ENCODE assay signal across 21 cellular contexts in the genomic region with DNA sequence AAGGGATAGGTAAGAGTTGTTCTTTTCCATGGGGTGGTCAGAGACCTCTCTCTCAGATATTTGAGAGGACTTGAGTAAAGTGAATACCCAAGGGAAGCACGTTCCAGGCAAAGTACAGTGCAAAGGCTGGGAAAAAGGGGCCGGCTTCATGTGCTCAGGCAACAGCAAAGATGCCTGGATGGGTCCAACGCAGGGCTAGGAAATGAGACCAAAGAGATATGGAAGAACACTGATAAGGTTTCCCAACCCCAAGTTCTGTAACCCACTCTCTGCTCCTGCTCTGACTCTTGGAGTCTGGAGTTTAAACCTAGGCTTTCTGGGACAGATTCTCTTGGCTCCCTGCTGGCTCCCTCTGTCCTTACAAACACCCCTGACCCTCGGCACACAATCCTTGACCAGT. TPM values are rescaled to one million over a fixed set of nuclear protein-coding genes. Genes with fewer than 3 reads are reported as not detected.
DNase-seq lines count a peak whose midpoint lies in the region; ATAC-seq, FAIRE-seq and TF ChIP-seq lines count a peak whose summit lies in the region.
"Had no signal": no experiment of that assay in that cellular context is flagged by ENCODE, and none has a peak within 500 bp of the region (broad histone marks: within the 10 kb centered on the region; RNA-seq: fewer than 3 reads in every experiment).

No MANE protein-coding gene starts in this region.

- POLR2A ChIA-PET in H1 (lab: Charles Lee; ENCODE audit: partially characterized antibody): no interaction called here

- H3K4me3 Mint-ChIP-seq in type B pancreatic cell: no peak overlapping the region
- H3K4me3 Mint-ChIP-seq in activated CD4-positive, alpha-beta T cell treated with anti-CD3 and anti-CD28 coated beads, Interleukin-2, amount 10 ng/mL, durations not matched to agents 24 days and 14 days: no peak overlapping the region
- H3K4me3 Mint-ChIP-seq: CD14-positive monocyte; CD4-positive, alpha-beta memory T cell had no signal

- no peak overlapping the region for H3K9ac ChIP-seq in MM.1S (ENCODE audit: low read length)
- no peak overlapping the region for H3K9ac ChIP-seq in H1 (replicated peaks in 1 of 4; ENCODE audit: extremely low read depth in 1 of 4, low read depth in 3 of 4, low read length in 3 of 4)

- H2BK5ac ChIP-seq in H1 (ENCODE audit: low read depth, low read length): no peak overlapping the region

- H2BK20ac ChIP-seq in H1 (ENCODE audit: low read length): no peak overlapping the region

- H2BK120ac ChIP-seq in H1 (replicated peaks; ENCODE audit: low read depth, low read length): no peak overlapping the region

- H3K9me3 ChIP-seq in MM.1S (replicated peaks; ENCODE audit: insufficient read depth, low read length): no peaks in the 10 kb centered on the region
- H3K9me3 ChIP-seq in H1 (ENCODE audit: insufficient read depth in 2 of 2, low read depth in 1 of 2, low read length in 1 of 2): no peaks in the 10 kb centered on the region
- H3K9me3 ChIP-seq: A549 had no signal

- H4K8ac ChIP-seq in H1 (ENCODE audit: extremely low read depth, insufficient read depth, low read length): peak overlapping the region; percentile 74; the same call in 1 of the 2 replicates

- CTCF ChIA-PET in H1 (lab: Charles Lee; ENCODE audit: partially characterized antibody): no interaction called here

- H3K9me3 Mint-ChIP-seq in type B pancreatic cell: no peaks in the 10 kb centered on the region
- H3K9me3 Mint-ChIP-seq in activated CD4-positive, alpha-beta T cell treated with anti-CD3 and anti-CD28 coated beads, Interleukin-2, amount 10 ng/mL, durations not matched to agents 24 days and 14 days: peaks cover 4% of the 10 kb centered on the region
- H3K9me3 Mint-ChIP-seq: HFFc6 had no signal

- H3K36me3 ChIP-seq in MM.1S (replicated peaks; ENCODE audit: insufficient read depth, low read length) (no peaks in the 10 kb centered on the region), H1 (ENCODE audit: control insufficient read depth in 2 of 4, insufficient read depth in 4 of 4, low read length in 3 of 4) (no peaks in the 10 kb centered on the region)

- H2AFZ ChIP-seq in MM.1S (ENCODE audit: low read length): 0 out of 2 replicates have a peak overlapping the region, but pooled peaks have one; percentile 66
- H2AFZ ChIP-seq in H1 (ENCODE audit: low read length): no peak overlapping the region

- intact Hi-C loops in activated CD4-positive, alpha-beta T cell treated with anti-CD3 and anti-CD28 coated beads, Interleukin-2, amount 10 ng/mL, durations not matched to agents 24 days and 14 days (cut with micrococcal nuclease): no loop called here

- WGBS in H1 (ENCODE audit: extremely low coverage in 1 of 2, insufficient coverage in 1 of 2, insufficient read length in 1 of 2, insufficient replicate concordance in 2 of 2, low coverage in 1 of 2, low lambda C conversion rate in 2 of 2, missing lambda C conversion rate in 1 of 2), 2 experiments: 78% methylated on average over 4 of the region's 4 CpGs; no CpG with 5 or more reads in 1 of the 2 experiments

- H3K27me3 ChIP-seq in MM.1S (replicated peaks; ENCODE audit: insufficient read depth, low read length): no peaks in the 10 kb centered on the region
- no peaks in the 10 kb centered on the region for H3K27me3 ChIP-seq in H1 (replicated peaks in 1 of 4; ENCODE audit: control insufficient read depth in 3 of 4, extremely low read depth in 1 of 4, insufficient read depth in 3 of 4, low read length in 3 of 4)

- H3K18ac ChIP-seq in H1 (ENCODE audit: extremely low read depth, low read length): no peak overlapping the region

- H3K56ac ChIP-seq in H1 (replicated peaks; ENCODE audit: insufficient read length, low read depth, low read length): no peak overlapping the region

- H4K91ac ChIP-seq in H1 (replicated peaks; ENCODE audit: insufficient read length, low read length): no peak overlapping the region

- FAIRE-seq in H1 (lab: Jason Lieb, UNC): no peak
- FAIRE-seq: A549, G401.6, GM12891, GM19239 had no signal

- H3K4ac ChIP-seq in H1 (replicated peaks; ENCODE audit: insufficient read length, low read depth, low read length): no peak overlapping the region

- H3K23ac ChIP-seq in H1 (ENCODE audit: insufficient read length): no peak overlapping the region

- no peak overlapping the region for H3K27ac ChIP-seq in MM.1S (ENCODE audit: low read length)
- no peak overlapping the region for H3K27ac ChIP-seq in H1 (ENCODE audit: low read depth, low read length)
- H3K27ac ChIP-seq: 22Rv1, A549 had no signal

- H3K27ac Mint-ChIP-seq in type B pancreatic cell: no peak overlapping the region
- H3K27ac Mint-ChIP-seq in activated CD4-positive, alpha-beta T cell treated with anti-CD3 and anti-CD28 coated beads, Interleukin-2, amount 10 ng/mL, durations not matched to agents 24 days and 14 days: no peak overlapping the region
- H3K27ac Mint-ChIP-seq: CD14-positive monocyte; CD4-positive, alpha-beta memory T cell; HFFc6 had no signal

- TF ChIP-seq RAD21 in H1 (IDR thresholded peaks at IDR 0.05 in 1 of 2, conservative IDR thresholded peaks at IDR 0.05 in 1 of 2; ENCODE audit: low read depth in 2 of 2, low read length in 2 of 2): no peak

- H3K4me3 ChIP-seq in MM.1S (ENCODE audit: low read length) (no peak overlapping the region), H1 (ENCODE audit: extremely low read depth in 1 of 4, insufficient read depth in 2 of 4, low read depth in 3 of 4, low read length in 4 of 4) (no peak overlapping the region)
- H3K4me3 ChIP-seq: A549 had no signal

- no peaks in the 10 kb centered on the region for H3K9me2 ChIP-seq in MM.1S (replicated peaks; ENCODE audit: insufficient read depth, low read length)

- no peaks in the 10 kb centered on the region for H3K79me2 ChIP-seq in MM.1S (ENCODE audit: low read length)
- no peaks in the 10 kb centered on the region for H3K79me2 ChIP-seq in H1 (ENCODE audit: control insufficient read depth in 1 of 2, insufficient read depth in 2 of 2, low read length in 2 of 2)

- H3K4me2 ChIP-seq in MM.1S (ENCODE audit: low read depth, low read length) (no peak overlapping the region), H1 (ENCODE audit: insufficient read depth in 1 of 2, low read depth in 2 of 2, low read length in 2 of 2) (no peak overlapping the region)
- H3K4me2 ChIP-seq: A549 had no signal

- H3K4me1 ChIP-seq in MM.1S (ENCODE audit: low read length): no peaks in the 10 kb centered on the region
- H3K4me1 ChIP-seq in H1 (replicated peaks in 1 of 4; ENCODE audit: control insufficient read depth in 3 of 4, insufficient read depth in 4 of 4, low read length in 3 of 4): peaks cover 0 to 2% (median 0%) of the 10 kb centered on the region in 4 experiments; a peak in 2 of 7 replicates
- H3K4me1 ChIP-seq: A549 had no signal

- no peak overlapping the region for H2AK5ac ChIP-seq in H1 (ENCODE audit: low read depth, low read length)

- no peak for TF ChIP-seq EP300 in H1 (IDR thresholded peaks at IDR 0.05; ENCODE audit: borderline replicate concordance in 1 of 2, low read depth in 2 of 2, low read length in 2 of 2)

- no peak overlapping the region for H2BK12ac ChIP-seq in H1 (ENCODE audit: low read depth, low read length)

- TF ChIP-seq POLR2A in H1 (IDR thresholded peaks at IDR 0.05; ENCODE audit: control extremely low read depth in 1 of 2, low read depth in 2 of 2, low read length in 2 of 2): no peak

- no peaks in the 10 kb centered on the region for H3K36me3 Mint-ChIP-seq in type B pancreatic cell
- no peaks in the 10 kb centered on the region for H3K36me3 Mint-ChIP-seq in activated CD4-positive, alpha-beta T cell treated with anti-CD3 and anti-CD28 coated beads, Interleukin-2, amount 10 ng/mL, durations not matched to agents 24 days and 14 days (ENCODE audit: low read depth)
- H3K36me3 Mint-ChIP-seq: CD14-positive monocyte; CD4-positive, alpha-beta memory T cell had no signal

- TF ChIP-seq CTCF in MM.1S (IDR thresholded peaks at IDR 0.05; ENCODE audit: low read length): no peak
- no peak for TF ChIP-seq CTCF in H1 (IDR thresholded peaks at IDR 0.05; ENCODE audit: control extremely low read depth in 1 of 3, insufficient read depth in 1 of 3, low read depth in 1 of 3, low read length in 3 of 3)
- no peak for TF ChIP-seq CTCF in type B pancreatic cell (conservative IDR thresholded peaks at IDR 0.05)

- no peak overlapping the region for H4K5ac ChIP-seq in H1 (ENCODE audit: insufficient read length, low read depth, low read length)

- H3F3A ChIP-seq in MM.1S (ENCODE audit: insufficient read depth, low read length): no peaks in the 10 kb centered on the region

- no peak overlapping the region for H3K14ac ChIP-seq in H1 (ENCODE audit: insufficient read length)

- no peak for ATAC-seq in HG03196 (IDR thresholded peaks at IDR 0.05; ENCODE audit: unreplicated experiment)
- ATAC-seq: HCT116 had no signal

- peaks cover 16% of the 10 kb centered on the region for H3K27me3 Mint-ChIP-seq in type B pancreatic cell
- H3K27me3 Mint-ChIP-seq in activated CD4-positive, alpha-beta T cell treated with anti-CD3 and anti-CD28 coated beads, Interleukin-2, amount 10 ng/mL, durations not matched to agents 24 days and 14 days: no peaks in the 10 kb centered on the region

- no peaks in the 10 kb centered on the region for H3K4me1 Mint-ChIP-seq in type B pancreatic cell (ENCODE audit: unreplicated experiment)
- peaks cover 10% of the 10 kb centered on the region for H3K4me1 Mint-ChIP-seq in activated CD4-positive, alpha-beta T cell treated with anti-CD3 and anti-CD28 coated beads, Interleukin-2, amount 10 ng/mL, durations not matched to agents 24 days and 14 days

- no peaks in the 10 kb centered on the region for H3K79me1 ChIP-seq in H1 (ENCODE audit: low read depth, low read length)

- H3K23me2 ChIP-seq in H1 (ENCODE audit: low read depth, low read length): no peaks in the 10 kb centered on the region

- H4K20me1 ChIP-seq in MM.1S (ENCODE audit: insufficient read depth, low read length) (no peaks in the 10 kb centered on the region), H1 (replicated peaks in 1 of 2; ENCODE audit: control insufficient read depth in 1 of 2, insufficient read depth in 2 of 2, low read length in 2 of 2) (no peaks in the 10 kb centered on the region)

- peak; percentile 65 for DNase-seq in DMS53 (lab: John Stamatoyannopoulos, UW)
- DNase-seq in DMS53 treated with DMSO at 0.1 percent for 48 hours (lab: John Stamatoyannopoulos, UW; ENCODE audit: unreplicated experiment): no peak
- no peak for DNase-seq in MM.1S
- no peak for DNase-seq in H1 (ENCODE audit: low read depth in 1 of 2, low spot score in 2 of 2)
- peak; percentile 44 for DNase-seq in type B pancreatic cell (ENCODE audit: extremely low spot score, unreplicated experiment)
- no peak for DNase-seq in COLO668 (lab: John Stamatoyannopoulos, UW; ENCODE audit: unreplicated experiment)
- DNase-seq in activated CD4-positive, alpha-beta T cell treated with anti-CD3 and anti-CD28 coated beads, Interleukin-2, amount 10 ng/mL, durations not matched to agents 24 days and 14 days: no peak
- DNase-seq: AML-193; Calu3; CD4-positive, alpha-beta memory T cell; HFFc6 had no signal

- H2BK15ac ChIP-seq in H1 (ENCODE audit: low read length): no peak overlapping the region

RNA-seq across cellular contexts. Expression of gene PROM1, which starts 36.2 kb away (rescaled TPM):
- 59.7 and 65.4 TPM in 2 replicates for total RNA-seq in H1 (2021; fragmentation: NEBNext Ultra II Directional; extraction: Animal tissue kit (Norgen Biotek cat#: 25700))
- 23.2 and 36.0 TPM in 2 replicates for polyA plus RNA-seq in H1 (2011; rRNA removed)
- polyA plus RNA-seq in H1 (2011; cell fraction: cytosol; rRNA removed): 32.2 TPM
- polyA plus RNA-seq in H1 (2011; cell fraction: nucleus; rRNA removed): 47.8 TPM
- polyA plus RNA-seq in H1 (2012, experiment 1 of 2): 40.2 to 83.8 TPM (median 52.7 TPM) in 4 replicates
- polyA plus RNA-seq in H1 (2012, experiment 2 of 2): 4.4 TPM
- 88.1 TPM for polyA plus RNA-seq in H1 (2013, experiment 1 of 2)
- 87.0 TPM for polyA plus RNA-seq in H1 (2013, experiment 2 of 2)
- polyA minus RNA-seq in H1 (2011; rRNA and poly(A)+ RNA removed): 108 and 183 TPM in 2 replicates
- 50.2 TPM for polyA minus RNA-seq in H1 (2011; cell fraction: cytosol; rRNA and poly(A)+ RNA removed)
- polyA minus RNA-seq in H1 (2011; cell fraction: nucleus; rRNA and poly(A)+ RNA removed): 68.7 TPM
- total RNA-seq in type B pancreatic cell (ENCODE audit: low replicate concordance): 12.9 and 30.3 TPM in 2 replicates
- total RNA-seq in activated CD4-positive, alpha-beta T cell treated with anti-CD3 and anti-CD28 coated beads, Interleukin-2, amount 10 ng/mL, durations not matched to agents 24 days and 14 days: not detected in 2 replicates
- total RNA-seq: CD4-positive, alpha-beta memory T cell; H4 had no signal
- polyA plus RNA-seq: BJ; CD14-positive monocyte; CD4-positive, alpha-beta memory T cell had no signal

Comparison
In these comparisons a context has a peak if more than half of its experiments do, and no peak if none do; other contexts are left out.
1. DNase-seq: peak in DMS53 (single experiment) and type B pancreatic cell (single experiment); none in DMS53 treated with DMSO at 0.1 percent for 48 hours (single experiment), MM.1S (single experiment), H1 (0 of 2), COLO668 (single experiment) and activated CD4-positive, alpha-beta T cell treated with anti-CD3 and anti-CD28 coated beads, Interleukin-2, amount 10 ng/mL, durations not matched to agents 24 days and 14 days (single experiment).
2. RNA of gene PROM1, which starts 36.2 kb away (total RNA-seq): 59.7 to 65.4 TPM in H1 and 12.9 to 30.3 TPM in type B pancreatic cell; not detected in activated CD4-positive, alpha-beta T cell treated with anti-CD3 and anti-CD28 coated beads, Interleukin-2, amount 10 ng/mL, durations not matched to agents 24 days and 14 days; every median in the first group is over 10 times any median in the second.